In the genomic region with DNA sequence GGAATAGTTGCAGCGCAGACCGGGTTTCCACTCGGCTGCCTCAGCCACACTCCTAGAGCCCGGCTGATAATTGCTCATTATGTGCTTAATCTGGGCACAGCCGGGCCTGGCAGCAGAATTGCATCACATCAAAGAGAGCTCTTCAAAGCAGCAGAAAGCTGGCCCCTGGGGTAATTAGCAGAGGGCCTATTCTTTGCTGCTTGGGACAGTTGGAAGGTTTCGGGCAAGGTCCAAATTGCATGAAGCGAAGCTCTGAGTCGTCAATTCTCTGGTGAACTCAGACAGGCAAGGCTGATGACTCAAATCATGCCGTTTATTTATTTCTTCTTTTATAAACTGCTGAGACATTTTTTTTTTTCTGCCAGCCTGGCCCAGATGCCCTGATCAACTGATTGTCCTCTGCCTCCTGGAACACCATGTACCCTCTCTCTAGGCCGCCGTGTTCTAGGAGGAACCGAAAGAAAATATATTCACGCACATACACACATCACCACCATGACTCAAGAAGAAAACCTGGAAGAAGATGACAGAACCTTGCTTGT, we compare ENCODE assay signal across 14 cellular contexts.
DNase-seq lines count a peak whose midpoint lies in the region; ATAC-seq and TF ChIP-seq lines count a peak whose summit lies in the region.
"Had no signal": no experiment of that assay in that cellular context is flagged by ENCODE, and none has a peak within 500 bp of the region (broad histone marks: within the 10 kb centered on the region; RNA-seq: fewer than 3 reads in every experiment).

No MANE protein-coding gene starts in this region.

- WGBS in lower leg skin, 2 donors = 50 to 53% methylated on average over 13 of the region's 13 CpGs

- TF ChIP-seq POLR2A in lower leg skin (IDR thresholded peaks at IDR 0.05) = no peak

- TF ChIP-seq CTCF in lower leg skin (IDR thresholded peaks at IDR 0.05) = no peak

- H3K4me1 Mint-ChIP-seq in stimulated activated naive CD8-positive, alpha-beta T cell treated with anti-CD3 and anti-CD28 coated beads, Interleukin-15, amount 100 ng/mL, for 72 hours = no peaks in the 10 kb centered on the region
- H3K4me1 Mint-ChIP-seq: T-helper 17 cell had no signal

- H3K27me3 Mint-ChIP-seq in stimulated activated naive CD8-positive, alpha-beta T cell treated with anti-CD3 and anti-CD28 coated beads, Interleukin-15, amount 100 ng/mL, for 72 hours = peaks cover 48% of the 10 kb centered on the region

- no peak overlapping the region for H3K4me3 Mint-ChIP-seq in stimulated activated naive CD8-positive, alpha-beta T cell treated with anti-CD3 and anti-CD28 coated beads, Interleukin-15, amount 100 ng/mL, for 72 hours
- H3K4me3 Mint-ChIP-seq: T-helper 17 cell had no signal

- intact Hi-C loops in lower leg skin (cut with DNase I; ENCODE audit: low total_unique reads) = no loop called here

- H3K27ac Mint-ChIP-seq in stimulated activated naive CD8-positive, alpha-beta T cell treated with anti-CD3 and anti-CD28 coated beads, Interleukin-15, amount 100 ng/mL, for 72 hours = no peak overlapping the region
- H3K27ac Mint-ChIP-seq: T-helper 17 cell had no signal

- DNase-seq in stimulated activated naive CD8-positive, alpha-beta T cell treated with anti-CD3 and anti-CD28 coated beads, Interleukin-15, amount 100 ng/mL, for 72 hours = no peak
- DNase-seq in stimulated activated naive CD8-positive, alpha-beta T cell treated with anti-CD3 and anti-CD28 coated beads, Interleukin-15, Interleukin-2, amounts not matched to agents 100 U/mL and 50 U/mL, for 24 hours = no peak
- DNase-seq in astrocyte of the hippocampus (ENCODE audit: low read depth, low spot score) = peak; percentile 85
- DNase-seq in lower leg skin (ENCODE audit: low spot score in 2 of 2) = peak; percentile 15 to 63
- DNase-seq in epidermal melanocyte (ENCODE audit: insufficient read length, low spot score) = no peak
- DNase-seq: activated CD4-positive, alpha-beta T cell treated with anti-CD3 and anti-CD28 coated beads, Interleukin-2, amount 50 U/mL, for 4 hours; activated naive CD4-positive, alpha-beta T cell treated with Interleukin-2 at 50 U/mL for 16 hours; PC-9; psoas muscle; T-helper 17 cell had no signal

- H3K4me3 ChIP-seq in lower leg skin (ENCODE audit: low read depth, poor library complexity, severe bottlenecking) = no peak overlapping the region
- H3K4me3 ChIP-seq: lung, PC-9, psoas muscle had no signal

- ATAC-seq in stimulated activated naive CD8-positive, alpha-beta T cell treated with anti-CD3 and anti-CD28 coated beads, Interleukin-15, amount 100 ng/mL, for 72 hours = peak; percentile 32
- no peak for ATAC-seq in stimulated activated naive CD8-positive, alpha-beta T cell treated with anti-CD3 and anti-CD28 coated beads, Interleukin-15, Interleukin-2, amounts not matched to agents 100 U/mL and 50 U/mL, for 24 hours
- ATAC-seq in GM19351 (IDR thresholded peaks at IDR 0.05; ENCODE audit: unreplicated experiment) = no peak
- no peak for ATAC-seq in GM19397 (IDR thresholded peaks at IDR 0.05; ENCODE audit: unreplicated experiment)
- ATAC-seq in HG03342 (IDR thresholded peaks at IDR 0.05; ENCODE audit: unreplicated experiment) = no peak
- ATAC-seq: psoas muscle, T-helper 17 cell had no signal

- H3K9me3 Mint-ChIP-seq in stimulated activated naive CD8-positive, alpha-beta T cell treated with anti-CD3 and anti-CD28 coated beads, Interleukin-15, amount 100 ng/mL, for 72 hours = peaks cover 0 to 11% of the 10 kb centered on the region in 2 donors

Comparison
In these comparisons a context has a peak if more than half of its experiments do, and no peak if none do; other contexts are left out.
1. DNase-seq: peak in astrocyte of the hippocampus (single experiment) and lower leg skin (2 of 2); none in stimulated activated naive CD8-positive, alpha-beta T cell treated with anti-CD3 and anti-CD28 coated beads, Interleukin-15, amount 100 ng/mL, for 72 hours (0 of 2), stimulated activated naive CD8-positive, alpha-beta T cell treated with anti-CD3 and anti-CD28 coated beads, Interleukin-15, Interleukin-2, amounts not matched to agents 100 U/mL and 50 U/mL, for 24 hours (single experiment) and epidermal melanocyte (single experiment).